Comparison of ENCODE assay signal across 8 cellular contexts in genomic region chr6:31401403-31401802, GRCh38. TPM values are rescaled to one million over a fixed set of nuclear protein-coding genes. Genes with fewer than 3 reads are reported as not detected.
DNase-seq lines count a peak whose midpoint lies in the region; ATAC-seq, FAIRE-seq and TF ChIP-seq lines count a peak whose summit lies in the region.

No MANE protein-coding gene starts in this region.

- H3K27me3 ChIP-seq in adrenal gland (no peaks in the 10 kb centered on the region), suprapubic skin (no peaks in the 10 kb centered on the region)

- H3K4me1 ChIP-seq in adrenal gland (replicated peaks in 1 of 2) (peaks cover 23 to 43% of the 10 kb centered on the region in 2 donors), suprapubic skin (peaks cover 65% of the 10 kb centered on the region)

- H3K9me3 ChIP-seq in adrenal gland (replicated peaks in 1 of 3) (no peaks in the 10 kb centered on the region), suprapubic skin (no peaks in the 10 kb centered on the region)

- peak overlapping the region in 2 of 4 donors; percentile 33 to 82 for H3K4me3 ChIP-seq in adrenal gland
- H3K4me3 ChIP-seq in suprapubic skin: peak overlapping the region; percentile 64

- WGBS in adrenal gland, 4 donors: 15 to 22% (median 20%) methylated on average over 4 of the region's 4 CpGs
- 23% methylated on average over 4 of the region's 4 CpGs for WGBS in suprapubic skin

- no peak for FAIRE-seq in HTR-8/SVneo (lab: Jason Lieb, UNC)

- H3K27me3 Mint-ChIP-seq in immature natural killer cell (ENCODE audit: low read depth in 3 of 3): peaks cover 4 to 6% (median 5%) of the 10 kb centered on the region in 3 donors

- ATAC-seq in GM19452 (IDR thresholded peaks at IDR 0.05; ENCODE audit: unreplicated experiment): no peak
- no peak for ATAC-seq in GM21381 (IDR thresholded peaks at IDR 0.05; ENCODE audit: unreplicated experiment)

- peaks cover 70 to 79% of the 10 kb centered on the region in 2 donors for H3K4me1 Mint-ChIP-seq in immature natural killer cell

- H3K36me3 ChIP-seq in adrenal gland (replicated peaks in 1 of 2) (no peaks in the 10 kb centered on the region), suprapubic skin (no peaks in the 10 kb centered on the region)

- peak; percentile 73 to 98 for TF ChIP-seq POLR2A in adrenal gland (IDR thresholded peaks at IDR 0.05)
- TF ChIP-seq POLR2A in suprapubic skin (IDR thresholded peaks at IDR 0.05): no peak

- H3K4me3 Mint-ChIP-seq in immature natural killer cell: peak overlapping the region; percentile 80 to 99 (median 96)

- intact Hi-C loops in adrenal gland (cut with DNase I): no loop called here

- H3K27ac ChIP-seq in adrenal gland: peak overlapping the region; percentile 89 to 98 (median 97)
- peak overlapping the region; percentile 94 for H3K27ac ChIP-seq in suprapubic skin

- no peak for TF ChIP-seq EP300 in suprapubic skin (IDR thresholded peaks at IDR 0.05)

- H3K27ac Mint-ChIP-seq in immature natural killer cell: peak overlapping the region; percentile 47 to 97 (median 87)

- no peaks in the 10 kb centered on the region for H3K36me3 Mint-ChIP-seq in immature natural killer cell

- DNase-seq in A172 (ENCODE audit: low spot score) (peak; percentile 85), HTR-8/SVneo (ENCODE audit: insufficient read length, low spot score) (peak; percentile 24), adrenal gland (peak; percentile 66 to 92 (median 84)), immature natural killer cell (no peak), suprapubic skin (ENCODE audit: low spot score in 2 of 2) (no peak), NCI-H524 treated with DMSO at 0.1 percent for 48 hours (lab: John Stamatoyannopoulos, UW) (no peak)

- peak in 1 of 6 experiments; percentile 2 for TF ChIP-seq CTCF in adrenal gland (IDR thresholded peaks at IDR 0.05)
- no peak for TF ChIP-seq CTCF in suprapubic skin (IDR thresholded peaks at IDR 0.05)

- no peaks in the 10 kb centered on the region for H3K9me3 Mint-ChIP-seq in immature natural killer cell

RNA-seq across cellular contexts. Expression of gene MICA, which starts 2.0 kb away (rescaled TPM):
- total RNA-seq in A172 (2014; rRNA removed; shearing (Covaris generic)): 60.3 and 67.6 TPM in 2 replicates
- 10 to 100 TPM; 12.2 to 43.4 (median 26.7) TPM for total RNA-seq in adrenal gland
- polyA plus RNA-seq in adrenal gland: 10 to 100 TPM; 36.0 to 66.0 (median 45.6) TPM
- 1 to 10 TPM; 5.7 to 6.9 (median 6.4) TPM for polyA plus RNA-seq in immature natural killer cell
- 10 to 100 TPM in 3 of 4 donors, 1 to 10 TPM in 1; 7.1 to 16.4 (median 15.2) TPM for total RNA-seq in suprapubic skin

RNA-seq across cellular contexts. Expression of gene HLA-B, which starts 44.4 kb away (rescaled TPM):
- 284 and 365 TPM in 2 replicates for total RNA-seq in A172 (2014; rRNA removed; shearing (Covaris generic))
- 1,000 to 10,000 TPM; 1,067 to 3,150 (median 1,272) TPM for total RNA-seq in adrenal gland
- 1,000 to 10,000 TPM in 1 of 3 donors, 100 to 1,000 TPM in 2; 615 to 1,099 (median 618) TPM for polyA plus RNA-seq in adrenal gland
- polyA plus RNA-seq in immature natural killer cell: over 10,000 TPM in 2 of 3 donors, 1,000 to 10,000 TPM in 1; 9,643 to 11,927 (median 10,594) TPM
- total RNA-seq in suprapubic skin: 1,000 to 10,000 TPM in 3 of 4 donors, 100 to 1,000 TPM in 1; 995 to 1,612 (median 1,279) TPM

Comparison
In these comparisons a context has a peak if more than half of its experiments do, and no peak if none do; other contexts are left out.
1. DNase-seq: peak in A172 (single experiment), HTR-8/SVneo (single experiment) and adrenal gland (7 of 7); none in immature natural killer cell (0 of 3), suprapubic skin (0 of 2) and NCI-H524 treated with DMSO at 0.1 percent for 48 hours (single experiment).
2. POLR2A ChIP-seq: peak in adrenal gland (2 of 2); none in suprapubic skin (0 of 2).